7 cellular contexts compared by ENCODE assay signal in the genomic region with DNA sequence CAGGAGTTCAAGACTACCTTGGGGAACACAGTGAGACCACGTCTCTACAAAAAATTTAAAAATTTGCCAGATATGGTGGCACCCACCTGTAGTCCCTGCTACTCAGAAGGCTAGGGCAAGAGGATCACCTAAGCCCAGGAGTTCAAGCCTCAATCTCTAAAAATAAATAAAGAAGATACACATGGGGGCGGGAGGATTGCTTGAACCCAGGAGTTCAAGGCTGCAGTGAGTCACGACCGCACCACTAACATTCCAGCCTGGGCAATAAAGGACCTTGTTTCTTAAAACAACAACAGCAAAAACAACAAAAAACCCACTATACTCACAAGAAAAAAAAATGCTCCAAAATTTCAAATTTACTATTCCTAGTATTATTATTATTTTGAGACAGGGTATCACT.
"Had no signal": no experiment of that assay in that cellular context is flagged by ENCODE, and none has a peak within 500 bp of the region (broad histone marks: within the 10 kb centered on the region; RNA-seq: fewer than 3 reads in every experiment).

No MANE protein-coding gene starts in this region.

- H3K9me3 Mint-ChIP-seq: IgD-negative memory B cell had no signal

- H3K27me3 Mint-ChIP-seq: IgD-negative memory B cell had no signal

- ATAC-seq: K562 had no signal

- H3K4me1 Mint-ChIP-seq: IgD-negative memory B cell had no signal

- H3K4me3 Mint-ChIP-seq: IgD-negative memory B cell had no signal

- FAIRE-seq: HTR-8/SVneo, K562 had no signal

- H3K27ac Mint-ChIP-seq: IgD-negative memory B cell had no signal

- DNase-seq: IMR-90, KBM-7, KG1 had no signal

- H3K4me3 ChIP-seq: K562 had no signal

- H3K27ac ChIP-seq: HL-60 had no signal
